Comparison of ENCODE assay signal across 16 cellular contexts in the genomic region with DNA sequence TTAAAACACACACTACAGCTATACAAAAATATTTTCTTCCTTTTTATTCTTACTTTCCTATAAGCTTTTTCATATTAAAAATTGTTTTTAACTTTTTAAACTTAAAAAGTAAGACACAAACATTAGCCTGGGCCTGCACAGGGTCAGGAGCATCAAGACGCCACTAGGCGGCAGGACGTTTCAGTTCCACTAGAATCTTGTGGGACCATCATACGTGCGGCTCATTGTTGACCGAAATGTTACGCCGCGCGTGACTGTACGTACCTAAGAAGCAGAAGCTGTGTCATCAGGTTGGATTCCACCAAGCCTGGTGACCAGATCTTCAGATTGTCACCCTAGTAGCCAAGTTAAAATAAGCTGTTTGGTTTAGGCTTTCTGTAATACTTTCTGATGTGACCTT. TPM values are rescaled to one million over a fixed set of nuclear protein-coding genes. Genes with fewer than 3 reads are reported as not detected.
DNase-seq lines count a peak whose midpoint lies in the region; ATAC-seq, FAIRE-seq and TF ChIP-seq lines count a peak whose summit lies in the region.
"Had no signal": no experiment of that assay in that cellular context is flagged by ENCODE, and none has a peak within 500 bp of the region (broad histone marks: within the 10 kb centered on the region; RNA-seq: fewer than 3 reads in every experiment).

No MANE protein-coding gene starts in this region.

- no TSS peak for BruUV-seq in HepG2 (replicated peaks; lab: Mats Ljungman, UMichigan)

- intact Hi-C loops in HepG2 (cut with micrococcal nuclease; ENCODE audit: unreplicated experiment) (no loop called here), right lobe of liver (cut with DNase I) (no loop called here), uterus (cut with DNase I; ENCODE audit: low total_unique reads) (no loop called here)

- H3K36me3 ChIP-seq in HepG2 (replicated peaks in 1 of 2; ENCODE audit: control insufficient read depth in 1 of 2, insufficient read depth in 2 of 2, low read length in 2 of 2) (peaks cover 21 to 69% of the 10 kb centered on the region in 2 experiments), right lobe of liver (no peaks in the 10 kb centered on the region), uterus (no peaks in the 10 kb centered on the region)
- H3K36me3 ChIP-seq: ovary had no signal

- POLR2A ChIA-PET in HepG2 (lab: Yijun Ruan, JAX), result no interaction called here

- H3K27ac ChIP-seq in HepG2 (ENCODE audit: extremely low read length, insufficient read depth, low read length) (no peak overlapping the region), right lobe of liver (no peak overlapping the region), uterus (no peak overlapping the region)
- H3K27ac ChIP-seq: BLaER1, ovary had no signal

- H3K9me3 ChIP-seq in HepG2 (ENCODE audit: low read length), result no peaks in the 10 kb centered on the region
- H3K9me3 ChIP-seq in right lobe of liver, result no peaks in the 10 kb centered on the region
- no peaks in the 10 kb centered on the region for H3K9me3 ChIP-seq in uterus
- H3K9me3 ChIP-seq: BLaER1, ovary had no signal

- H3K4me2 ChIP-seq in HepG2 (ENCODE audit: low read depth, low read length), result no peak overlapping the region
- H3K4me2 ChIP-seq: BLaER1 had no signal

- H3K9ac ChIP-seq in HepG2 (ENCODE audit: insufficient read depth, low read depth, low read length), result no peak overlapping the region
- H3K9ac ChIP-seq: BLaER1 had no signal

- TF ChIP-seq EP300 in HepG2 (IDR thresholded peaks at IDR 0.05; ENCODE audit: low read depth in 2 of 2, low read length in 2 of 2), result no peak
- TF ChIP-seq EP300 in HepG2 (CRISPR knock-in tag; IDR thresholded peaks at IDR 0.05; ENCODE audit: borderline replicate concordance), result no peak

- TF ChIP-seq POLR2A in HepG2 (IDR thresholded peaks at IDR 0.05; ENCODE audit: insufficient read depth in 1 of 2, low read depth in 2 of 2, low read length in 2 of 2) (no peak), right lobe of liver (IDR thresholded peaks at IDR 0.05) (no peak), uterus (IDR thresholded peaks at IDR 0.05) (no peak)

- FAIRE-seq in HepG2 (lab: Jason Lieb, UNC), result no peak
- FAIRE-seq: GM19239 had no signal

- H3K4me1 ChIP-seq in HepG2 (ENCODE audit: insufficient read depth, low read length) (no peaks in the 10 kb centered on the region), right lobe of liver (peaks cover 0 to 11% (median 3%) of the 10 kb centered on the region in 4 donors), uterus (no peaks in the 10 kb centered on the region)

- ATAC-seq in HepG2 (peak; percentile 65), right lobe of liver (no peak), GM21619 (IDR thresholded peaks at IDR 0.05; ENCODE audit: unreplicated experiment) (no peak), HG02678 (IDR thresholded peaks at IDR 0.05; ENCODE audit: unreplicated experiment) (no peak), GM19455 (IDR thresholded peaks at IDR 0.05; ENCODE audit: unreplicated experiment) (no peak)
- ATAC-seq: left lobe of liver, Right ventricle myocardium inferior had no signal

- CTCF ChIA-PET in HepG2 (lab: Yijun Ruan, JAX; ENCODE audit: low intra/inter-chr PET ratio, low total read pairs), result no interaction called here

- H3K27me3 ChIP-seq in HepG2 (ENCODE audit: control insufficient read depth in 1 of 2, insufficient read depth in 2 of 2, low read length in 2 of 2) (no peaks in the 10 kb centered on the region), right lobe of liver (no peaks in the 10 kb centered on the region), uterus (no peaks in the 10 kb centered on the region)
- H3K27me3 ChIP-seq: BLaER1, ovary had no signal

- in situ Hi-C loops in HepG2 (cut with HindIII; ENCODE audit: extremely low pct_ligation_motif_present, low pct_unique_long_range_greater_than_20kb) (loop anchor here (5.0 kb wide), 1 partner anchor 50 kb away; no protein-coding TSS in a partner anchor), SK-MEL-5 (cut with HindIII; ENCODE audit: low pct_unique_long_range_greater_than_20kb, low sequenced_read_pairs) (no loop called here)

- H3K79me2 ChIP-seq in HepG2 (ENCODE audit: insufficient read depth, low read length), result peaks cover 71% of the 10 kb centered on the region

- TF ChIP-seq CTCF in HepG2 (CRISPR knock-in tag; IDR thresholded peaks at IDR 0.05) (0 out of 2 replicates have a peak, but pooled peaks have one; percentile 29), right lobe of liver (IDR thresholded peaks at IDR 0.05) (peak in 1 of 4 donors; percentile 8), fibroblast of the aortic adventitia (IDR thresholded peaks at IDR 0.05; ENCODE audit: insufficient read depth, low read length) (peak; percentile 28), uterus (IDR thresholded peaks at IDR 0.05) (no peak)

- H4K20me1 ChIP-seq in HepG2 (ENCODE audit: insufficient read depth, low read length), result peaks cover 26% of the 10 kb centered on the region

- no peak overlapping the region for H2AFZ ChIP-seq in HepG2 (ENCODE audit: low read length)

- no peak overlapping the region for H3K4me3 ChIP-seq in HepG2 (replicated peaks in 1 of 3; ENCODE audit: insufficient read depth in 1 of 3, low read depth in 2 of 3, low read length in 3 of 3)
- no peak overlapping the region for H3K4me3 ChIP-seq in right lobe of liver
- H3K4me3 ChIP-seq in fibroblast of the aortic adventitia (ENCODE audit: low read depth, low read length), result no peak overlapping the region
- H3K4me3 ChIP-seq in uterus, result no peak overlapping the region
- H3K4me3 ChIP-seq: BLaER1, ovary had no signal

- DNase-seq in HepG2 (ENCODE audit: low spot score), result no peak
- DNase-seq in right lobe of liver, result no peak
- peak; percentile 74 for DNase-seq in SK-MEL-5 (ENCODE audit: low read depth, low spot score)
- no peak for DNase-seq in fibroblast of the aortic adventitia (ENCODE audit: low read depth)
- DNase-seq in uterus, result no peak
- DNase-seq: central memory CD4-positive, alpha-beta T cell; foreskin melanocyte; NCI-H345; ovary had no signal

- WGBS in HepG2 (ENCODE audit: low lambda C conversion rate), result 95% methylated on average over 11 of the region's 11 CpGs
- WGBS in right lobe of liver (ENCODE audit: insufficient coverage, low coverage, low lambda C conversion rate, missing lambda C conversion rate), result 94% methylated on average over 11 of the region's 11 CpGs

- no peak for TF ChIP-seq RAD21 in HepG2 (CRISPR knock-in tag; IDR thresholded peaks at IDR 0.05)

TF ChIP-seq in HepG2, 621 proteins besides CTCF, POLR2A, EP300 and RAD21 (continues in another document):
- TF ChIP-seq ZNF564 (CRISPR knock-in tag; IDR thresholded peaks at IDR 0.05) (no peak), ZBTB38 (CRISPR knock-in tag; IDR thresholded peaks at IDR 0.05) (peak; percentile 65), SUZ12 (IDR thresholded peaks at IDR 0.05; ENCODE audit: low read depth, low read length) (no peak), ZNF205 (CRISPR knock-in tag; IDR thresholded peaks at IDR 0.05) (0 out of 2 replicates have a peak, but pooled peaks have one; percentile 21), RBM22 (optimal IDR thresholded peaks at IDR 0.05; ENCODE audit: low read length) (peak; percentile 45), PRPF4 (IDR thresholded peaks at IDR 0.05; ENCODE audit: low read depth, low read length, poor library complexity, severe bottlenecking) (peak; percentile 69), ZBTB33 (CRISPR knock-in tag; IDR thresholded peaks at IDR 0.05) (peak; percentile 40; the same call in 1 of the 2 replicates)

RNA-seq across cellular contexts. Expression of gene USP10, which starts 47.1 kb away (rescaled TPM):
- total RNA-seq in HepG2 (2016; rRNA removed; fragmentation: Illumina TruSeq; extraction: Trizol) (79.1 and 97.6 TPM in 2 replicates), right lobe of liver (10 to 100 TPM; 41.5 to 53.2 (median 44.6) TPM), fibroblast of the aortic adventitia (ENCODE audit: low replicate concordance) (61.7 and 93.2 TPM in 2 replicates), uterus (10 to 100 TPM; 12.6 to 83.3 (median 44.2) TPM)
- total RNA-seq in HepG2 (2016; cell fraction: cytosol; rRNA removed; fragmentation: Illumina TruSeq; extraction: Trizol; ENCODE audit: low read depth), result 57.5 and 62.5 TPM in 2 replicates
- 76.4 and 87.1 TPM in 2 replicates for total RNA-seq in HepG2 (2016; cell fraction: insoluble cytoplasmic fraction; rRNA removed; fragmentation: Illumina TruSeq; extraction: Trizol)
- total RNA-seq in HepG2 (2016; cell fraction: membrane; rRNA removed; fragmentation: Illumina TruSeq; extraction: Trizol), result 73.6 and 81.2 TPM in 2 replicates
- total RNA-seq in HepG2 (2016; cell fraction: nucleus; rRNA removed; fragmentation: Illumina TruSeq; extraction: Trizol), result 78.0 and 88.2 TPM in 2 replicates
- 114 and 122 TPM in 2 replicates for polyA plus RNA-seq in HepG2 (2011; rRNA removed)
- 68.7 and 92.2 TPM in 2 replicates for polyA plus RNA-seq in HepG2 (2011; cell fraction: cytosol; rRNA removed)
- polyA plus RNA-seq in HepG2 (2011; cell fraction: nucleus; rRNA removed), result 127 and 143 TPM in 2 replicates
- 65.1 and 93.3 TPM in 2 replicates for polyA plus RNA-seq in HepG2 (2012)
- polyA plus RNA-seq in HepG2 (2016; cell fraction: cytosol; fragmentation: Illumina TruSeq; extraction: Trizol; ENCODE audit: low read depth), result 17.7 and 17.8 TPM in 2 replicates
- polyA plus RNA-seq in HepG2 (2016; cell fraction: insoluble cytoplasmic fraction; fragmentation: Illumina TruSeq; extraction: Trizol; ENCODE audit: low read depth), result 102 and 128 TPM in 2 replicates
- polyA plus RNA-seq in HepG2 (2016; cell fraction: membrane; fragmentation: Illumina TruSeq; extraction: Trizol; ENCODE audit: low read depth), result 41.4 and 44.1 TPM in 2 replicates
- 118 and 120 TPM in 2 replicates for polyA plus RNA-seq in HepG2 (2016; cell fraction: nucleus; fragmentation: Illumina TruSeq; extraction: Trizol; ENCODE audit: insufficient read depth, low read depth)
- polyA minus RNA-seq in HepG2 (2011; rRNA and poly(A)+ RNA removed; ENCODE audit: low replicate concordance), result 349 and 427 TPM in 2 replicates
- 64.3 and 66.8 TPM in 2 replicates for polyA minus RNA-seq in HepG2 (2011; cell fraction: cytosol; rRNA and poly(A)+ RNA removed)
- polyA minus RNA-seq in HepG2 (2011; cell fraction: nucleus; rRNA and poly(A)+ RNA removed), result 118 TPM in 2 replicates
- total RNA-seq in SK-MEL-5 (2014; rRNA removed; shearing (Covaris generic)), result 41.1 and 46.8 TPM in 2 replicates
- 69.0 and 76.8 TPM in 2 replicates for polyA plus RNA-seq in SK-MEL-5 (2015; cell fraction: cytosol; rRNA removed)
- 73.2 and 74.1 TPM in 2 replicates for polyA plus RNA-seq in SK-MEL-5 (2015; cell fraction: nucleus; rRNA removed)

Comparison
In these comparisons a context has a peak if more than half of its experiments do, and no peak if none do; other contexts are left out.
1. CTCF ChIP-seq: peak in HepG2 (single experiment) and fibroblast of the aortic adventitia (single experiment); none in uterus (0 of 4).